In genomic region chr2:72082021-72082739, GRCh38 we compare ENCODE assay signal across 17 cellular contexts.
DNase-seq lines count a peak whose midpoint lies in the region; ATAC-seq and TF ChIP-seq lines count a peak whose summit lies in the region.
"Had no signal": no experiment of that assay in that cellular context is flagged by ENCODE, and none has a peak within 500 bp of the region (broad histone marks: within the 10 kb centered on the region; RNA-seq: fewer than 3 reads in every experiment).

No MANE protein-coding gene starts in this region.

- TF ChIP-seq CTCF in heart right ventricle (IDR thresholded peaks at IDR 0.05) (no peak), fibroblast of the aortic adventitia (IDR thresholded peaks at IDR 0.05; ENCODE audit: insufficient read depth, low read length) (no peak)

- no peak overlapping the region for H3K4me3 ChIP-seq in heart right ventricle
- H3K4me3 ChIP-seq in adipocyte (ENCODE audit: low read length) = no peak overlapping the region
- H3K4me3 ChIP-seq in fibroblast of the aortic adventitia (ENCODE audit: low read depth, low read length) = no peak overlapping the region
- H3K4me3 ChIP-seq in effector memory CD4-positive, alpha-beta T cell (ENCODE audit: insufficient read depth, low read depth, low read length, poor library complexity, severe bottlenecking) = no peak overlapping the region
- H3K4me3 ChIP-seq: MG63, PC-9 had no signal

- H3K9me3 ChIP-seq in heart right ventricle (peaks cover 0 to 5% (median 0%) of the 10 kb centered on the region in 11 donors), adipocyte (ENCODE audit: control insufficient read depth, low read length) (peaks cover 4% of the 10 kb centered on the region)
- H3K9me3 ChIP-seq in effector memory CD4-positive, alpha-beta T cell (ENCODE audit: control insufficient read depth, low read length) = no peaks in the 10 kb centered on the region
- H3K9me3 ChIP-seq: MG63 had no signal

- DNase-seq in heart right ventricle = no peak
- no peak for DNase-seq in Right ventricle myocardium inferior (ENCODE audit: missing footprints)
- DNase-seq in adipocyte (ENCODE audit: low read depth) = peak; percentile 10
- peak; percentile 65 for DNase-seq in fibroblast of the aortic adventitia (ENCODE audit: low read depth)
- DNase-seq in NCI-H526 treated with DMSO at 0.1 percent for 48 hours (lab: John Stamatoyannopoulos, UW) = no peak
- DNase-seq in central memory CD4-positive, alpha-beta T cell = no peak
- DNase-seq in effector memory CD4-positive, alpha-beta T cell = no peak
- no peak for DNase-seq in SK-N-DZ (ENCODE audit: low spot score)
- DNase-seq: DMS153, HFFc6, KG1, NCI-H1092, NCI-H146, NCI-H2081, PC-9 had no signal

- H3K9ac ChIP-seq in adipocyte (ENCODE audit: low read length) = no peak overlapping the region

- H3K4me1 ChIP-seq in heart right ventricle (no peaks in the 10 kb centered on the region), adipocyte (ENCODE audit: control insufficient read depth, insufficient read depth, low read length) (peaks cover 6% of the 10 kb centered on the region)
- H3K4me1 ChIP-seq in effector memory CD4-positive, alpha-beta T cell (ENCODE audit: control insufficient read depth, insufficient read depth, low read length, poor library complexity, severe bottlenecking) = no peaks in the 10 kb centered on the region

- no peak overlapping the region for H3K27ac ChIP-seq in heart right ventricle
- no peak overlapping the region for H3K27ac ChIP-seq in effector memory CD4-positive, alpha-beta T cell (ENCODE audit: insufficient read depth, low read length, poor library complexity, severe bottlenecking)
- H3K27ac ChIP-seq: PC-9 had no signal

- H3K36me3 ChIP-seq in heart right ventricle = no peaks in the 10 kb centered on the region
- no peaks in the 10 kb centered on the region for H3K36me3 ChIP-seq in adipocyte (ENCODE audit: control insufficient read depth, insufficient read depth, low read length, severe bottlenecking)
- no peaks in the 10 kb centered on the region for H3K36me3 ChIP-seq in effector memory CD4-positive, alpha-beta T cell (ENCODE audit: control insufficient read depth, insufficient read depth, low read length)
- H3K36me3 ChIP-seq: MG63 had no signal

- H3K27me3 ChIP-seq in heart right ventricle (no peaks in the 10 kb centered on the region), adipocyte (replicated peaks; ENCODE audit: control insufficient read depth, insufficient read depth, low read length) (no peaks in the 10 kb centered on the region)
- H3K27me3 ChIP-seq in effector memory CD4-positive, alpha-beta T cell (replicated peaks; ENCODE audit: control insufficient read depth, insufficient read depth, low read length, poor library complexity, severe bottlenecking) = no peaks in the 10 kb centered on the region
- H3K27me3 ChIP-seq: MG63 had no signal

- WGBS in heart right ventricle, 2 donors = 81 to 84% methylated on average over 13 of the region's 13 CpGs

- ATAC-seq in heart right ventricle (peak in 5 of 8 donors; percentile 13 to 75 (median 37)), Right ventricle myocardium inferior (no peak)
- ATAC-seq: HepG2 had no signal

- intact Hi-C loops in heart right ventricle (cut with DNase I) (no loop called here), Right ventricle myocardium inferior (cut with DNase I) (no loop called here)

Comparison
In these comparisons a context has a peak if more than half of its experiments do, and no peak if none do; other contexts are left out.
1. DNase-seq: peak in adipocyte (single experiment) and fibroblast of the aortic adventitia (single experiment); none in heart right ventricle (0 of 2), Right ventricle myocardium inferior (single experiment), NCI-H526 treated with DMSO at 0.1 percent for 48 hours (single experiment), central memory CD4-positive, alpha-beta T cell (single experiment), effector memory CD4-positive, alpha-beta T cell (0 of 3) and SK-N-DZ (single experiment).